1 cellular context compared by ENCODE assay signal in genomic region chr5:140966293-140967225, GRCh38.
TF ChIP-seq lines count a peak whose summit lies in the region.

Gene PCDHAC2, plus strand, starts transcription at chr5:140966476. Its CDS starts 291 bp downstream, at chr5:140966767.

TF ChIP-seq in HEK293, 187 proteins besides CTCF, POLR2A, EP300 and RAD21 (continued from another document):
- TF ChIP-seq ZNF518A (tag by site-specific recombination; conservative IDR thresholded peaks at IDR 0.05; ENCODE audit: low read depth) (no peak), ZNF600 (tag by site-specific recombination; IDR thresholded peaks at IDR 0.05) (peak; percentile 77), ZNF404 (tag by site-specific recombination; IDR thresholded peaks at IDR 0.05) (no peak), ZNF248 (tag by site-specific recombination; IDR thresholded peaks at IDR 0.05) (no peak), ZNF529 (tag by site-specific recombination; IDR thresholded peaks at IDR 0.05; ENCODE audit: insufficient replicate concordance) (no peak), ZBTB6 (tag by site-specific recombination; IDR thresholded peaks at IDR 0.05) (0 out of 2 replicates have a peak, but pooled peaks have one; percentile 31), ZNF23 (tag by site-specific recombination; IDR thresholded peaks at IDR 0.05; ENCODE audit: borderline replicate concordance) (no peak), REST (tag by site-specific recombination; IDR thresholded peaks at IDR 0.05) (0 out of 2 replicates have a peak, but pooled peaks have one; percentile 23), ZNF677 (tag by site-specific recombination; IDR thresholded peaks at IDR 0.05) (no peak), ZSCAN23 (tag by site-specific recombination; IDR thresholded peaks at IDR 0.05) (no peak), ZNF37A (tag by site-specific recombination; IDR thresholded peaks at IDR 0.05) (no peak), PRDM1 (tag by site-specific recombination; IDR thresholded peaks at IDR 0.05) (no peak), ZNF391 (tag by site-specific recombination; IDR thresholded peaks at IDR 0.05; ENCODE audit: borderline replicate concordance, low read depth) (no peak), SP7 (tag by site-specific recombination; IDR thresholded peaks at IDR 0.05) (no peak), ZNF837 (tag by site-specific recombination; IDR thresholded peaks at IDR 0.05) (no peak), ZNF112 (tag by site-specific recombination; IDR thresholded peaks at IDR 0.05) (no peak), SP3 (tag by site-specific recombination; IDR thresholded peaks at IDR 0.05) (peak; percentile 36), ZBTB8A (tag by site-specific recombination; IDR thresholded peaks at IDR 0.05) (peak; percentile 17; the same call in 1 of the 2 replicates), ZIC2 (tag by site-specific recombination; IDR thresholded peaks at IDR 0.05) (peak; percentile 82), ZNF701 (tag by site-specific recombination; IDR thresholded peaks at IDR 0.05) (no peak), ZFHX2 (tag by site-specific recombination; conservative IDR thresholded peaks at IDR 0.05) (peak; percentile 70)
